9 cellular contexts compared by ENCODE assay signal in the genomic region with DNA sequence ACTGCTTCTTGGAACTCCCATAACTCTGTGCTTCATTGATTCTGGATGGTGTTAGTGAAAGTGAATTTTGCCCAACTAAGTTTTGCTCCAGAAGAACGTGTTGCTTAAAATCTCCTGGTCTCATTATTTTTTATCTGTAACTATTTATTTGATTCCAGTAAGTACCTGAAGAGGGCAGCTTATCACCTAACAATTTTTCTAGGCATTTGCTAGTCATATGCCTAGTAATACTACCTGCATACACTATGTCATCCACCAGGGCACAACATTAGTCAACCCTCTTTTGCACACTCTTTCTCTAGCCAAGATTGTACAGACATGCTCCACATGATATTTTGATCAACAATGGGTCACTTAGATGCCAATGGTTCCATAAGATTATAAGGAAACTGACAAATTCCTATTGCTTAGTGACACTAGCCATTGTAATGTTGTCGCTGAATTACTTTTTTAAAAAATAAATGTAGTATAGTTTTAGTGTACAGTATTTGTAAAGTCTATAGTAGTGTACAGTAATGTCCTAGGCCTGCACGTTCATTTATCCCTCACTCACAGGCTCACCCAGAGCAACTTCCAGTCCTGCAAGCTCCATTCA.
DNase-seq lines count a peak whose midpoint lies in the region; ATAC-seq and TF ChIP-seq lines count a peak whose summit lies in the region.
"Had no signal": no experiment of that assay in that cellular context is flagged by ENCODE, and none has a peak within 500 bp of the region (broad histone marks: within the 10 kb centered on the region; RNA-seq: fewer than 3 reads in every experiment).

No MANE protein-coding gene starts in this region.

- H3K9me3 Mint-ChIP-seq in activated T-cell treated with anti-CD3 and anti-CD28 coated beads, Interleukin-2, amount 50 U/mL, for 4 hours = peaks cover 16% of the 10 kb centered on the region

- no peaks in the 10 kb centered on the region for H3K36me3 Mint-ChIP-seq in activated T-cell treated with anti-CD3 and anti-CD28 coated beads, Interleukin-2, amount 50 U/mL, for 4 hours (ENCODE audit: insufficient read depth)
- H3K36me3 Mint-ChIP-seq: activated naive CD4-positive, alpha-beta T cell treated with anti-CD3 and anti-CD28 coated beads, Interleukin-2, amount 50 U/mL, for 24 hours had no signal

- no peaks in the 10 kb centered on the region for H3K27me3 Mint-ChIP-seq in activated T-cell treated with anti-CD3 and anti-CD28 coated beads, Interleukin-2, amount 50 U/mL, for 4 hours (ENCODE audit: low read depth)
- H3K27me3 Mint-ChIP-seq: activated naive CD4-positive, alpha-beta T cell treated with anti-CD3 and anti-CD28 coated beads, Interleukin-2, amount 50 U/mL, for 24 hours had no signal

- no peak overlapping the region for H3K4me3 ChIP-seq in dorsolateral prefrontal cortex

- intact Hi-C loops in dorsolateral prefrontal cortex (cut with DNase I) = no loop called here

- TF ChIP-seq CTCF in dorsolateral prefrontal cortex (IDR thresholded peaks at IDR 0.05 in 54 of 56, conservative IDR thresholded peaks at IDR 0.05 in 2 of 56; ENCODE audit: low read depth in 1 of 56, partially characterized antibody in 56 of 56) = peak in 10 of 56 donors; percentile 7 to 23 (median 12)

- no peaks in the 10 kb centered on the region for H3K4me1 Mint-ChIP-seq in activated T-cell treated with anti-CD3 and anti-CD28 coated beads, Interleukin-2, amount 50 U/mL, for 4 hours (ENCODE audit: low read depth)
- H3K4me1 Mint-ChIP-seq: activated naive CD4-positive, alpha-beta T cell treated with anti-CD3 and anti-CD28 coated beads, Interleukin-2, amount 50 U/mL, for 24 hours had no signal

- in situ Hi-C loops in ACHN (cut with HindIII; ENCODE audit: low pct_ligation_motif_present, low pct_unique_long_range_greater_than_20kb, low sequenced_read_pairs) = no loop called here

- H3K27me3 ChIP-seq in dorsolateral prefrontal cortex = no peaks in the 10 kb centered on the region

- no peak overlapping the region for H3K27ac ChIP-seq in dorsolateral prefrontal cortex

- peak; percentile 99 for ATAC-seq in GM18868 (IDR thresholded peaks at IDR 0.05; ENCODE audit: unreplicated experiment)
- peak; percentile 84 for ATAC-seq in HG03045 (IDR thresholded peaks at IDR 0.05; ENCODE audit: unreplicated experiment)
- ATAC-seq in activated T-cell treated with anti-CD3 and anti-CD28 coated beads, Interleukin-2, amount 50 U/mL, for 4 hours = no peak

- H3K4me3 Mint-ChIP-seq in activated T-cell treated with anti-CD3 and anti-CD28 coated beads, Interleukin-2, amount 50 U/mL, for 4 hours = no peak overlapping the region
- H3K4me3 Mint-ChIP-seq: activated naive CD4-positive, alpha-beta T cell treated with anti-CD3 and anti-CD28 coated beads, Interleukin-2, amount 50 U/mL, for 24 hours had no signal

- DNase-seq in ACHN (peak; percentile 46), NCI-H748 (lab: John Stamatoyannopoulos, UW; ENCODE audit: unreplicated experiment) (peak; percentile 70), glomerular endothelial cell (ENCODE audit: extremely low read depth, low read depth, low spot score) (peak; percentile 3), dorsolateral prefrontal cortex (no peak)
- DNase-seq in activated T-cell treated with anti-CD3 and anti-CD28 coated beads, Interleukin-2, amount 50 U/mL, for 4 hours = no peak
- DNase-seq in stimulated activated CD4-positive, alpha-beta T cell treated with anti-CD3 and anti-CD28 coated beads, Interleukin-4, amount 100 ng/mL, for 24 hours = no peak

Comparison
In these comparisons a context has a peak if more than half of its experiments do, and no peak if none do; other contexts are left out.
1. DNase-seq: peak in ACHN (single experiment), NCI-H748 (single experiment) and glomerular endothelial cell (single experiment); none in dorsolateral prefrontal cortex (0 of 10), activated T-cell treated with anti-CD3 and anti-CD28 coated beads, Interleukin-2, amount 50 U/mL, for 4 hours (single experiment) and stimulated activated CD4-positive, alpha-beta T cell treated with anti-CD3 and anti-CD28 coated beads, Interleukin-4, amount 100 ng/mL, for 24 hours (single experiment).
2. ATAC-seq: peak in GM18868 (single experiment) and HG03045 (single experiment); none in activated T-cell treated with anti-CD3 and anti-CD28 coated beads, Interleukin-2, amount 50 U/mL, for 4 hours (0 of 2).